20 cellular contexts compared by ENCODE assay signal in the genomic region with DNA sequence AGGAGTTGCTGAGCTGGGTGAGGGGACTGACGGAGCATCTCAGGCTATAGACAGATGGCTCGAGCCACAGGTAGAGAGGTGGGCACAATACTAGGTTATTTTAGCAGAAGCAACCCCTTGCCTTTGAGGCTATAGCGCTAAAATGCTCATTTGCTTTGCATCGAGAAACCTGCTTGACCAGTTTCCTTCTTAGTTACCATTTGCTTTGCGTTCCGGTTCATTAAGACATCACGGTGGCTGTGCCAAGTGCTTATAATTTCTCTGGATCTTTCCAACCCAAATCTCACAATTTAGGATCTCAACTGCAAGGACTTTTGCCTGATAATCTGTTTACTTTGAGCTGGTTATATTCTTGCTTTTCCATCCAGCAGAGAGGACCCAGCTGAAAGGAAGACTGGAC. TPM values are rescaled to one million over a fixed set of nuclear protein-coding genes. Genes with fewer than 3 reads are reported as not detected.
DNase-seq lines count a peak whose midpoint lies in the region; ATAC-seq and TF ChIP-seq lines count a peak whose summit lies in the region.
"Had no signal": no experiment of that assay in that cellular context is flagged by ENCODE, and none has a peak within 500 bp of the region (broad histone marks: within the 10 kb centered on the region; RNA-seq: fewer than 3 reads in every experiment).

No MANE protein-coding gene starts in this region.

- H3K9me3 ChIP-seq in body of pancreas (no peaks in the 10 kb centered on the region), transverse colon (no peaks in the 10 kb centered on the region)
- H3K9me3 ChIP-seq: BLaER1, mucosa of descending colon, Peyer's patch, SJCRH30 had no signal

- TF ChIP-seq POLR2A in body of pancreas (IDR thresholded peaks at IDR 0.05): no peak
- TF ChIP-seq POLR2A in transverse colon (IDR thresholded peaks at IDR 0.05): no peak

- no peak for TF ChIP-seq EP300 in transverse colon (IDR thresholded peaks at IDR 0.05; ENCODE audit: low read depth)

- H3K27ac ChIP-seq in body of pancreas (peak overlapping the region in 3 of 4 donors; percentile 25 to 37 (median 31)), transverse colon (peak overlapping the region; percentile 28 to 89 (median 54))
- H3K27ac ChIP-seq: BLaER1, hepatocyte, SJCRH30 had no signal

- H3K4me3 ChIP-seq in body of pancreas (no peak overlapping the region), transverse colon (no peak overlapping the region)
- H3K4me3 ChIP-seq: BLaER1, hepatocyte, mucosa of descending colon, Peyer's patch, SJCRH30 had no signal

- H3K27me3 ChIP-seq in body of pancreas (no peaks in the 10 kb centered on the region), transverse colon (no peaks in the 10 kb centered on the region)
- H3K27me3 ChIP-seq: hepatocyte, Peyer's patch, SJCRH30 had no signal

- DNase-seq in NCI-H2196 (lab: John Stamatoyannopoulos, UW; ENCODE audit: unreplicated experiment) (peak; percentile 46), NCI-H2196 treated with DMSO at 0.1 percent for 48 hours (lab: John Stamatoyannopoulos, UW; ENCODE audit: unreplicated experiment) (no peak), NCI-H345 (lab: John Stamatoyannopoulos, UW) (peak; percentile 74), body of pancreas (no peak), transverse colon (no peak), C1 segment of cervical spinal cord (lab: John Stamatoyannopoulos, UW) (no peak)
- no peak for DNase-seq in activated naive CD4-positive, alpha-beta T cell (lab: John Stamatoyannopoulos, UW)
- no peak for DNase-seq in activated T-cell treated with anti-CD3 and anti-CD28 coated beads, Interleukin-2, amount 50 U/mL, for 48 hours
- DNase-seq: activated CD4-positive, alpha-beta T cell treated with anti-CD3 and anti-CD28 coated beads for 48 hours; activated naive CD8-positive, alpha-beta T cell treated with anti-CD3 and anti-CD28 coated beads for 36 hours; erythroblast; mucosa of descending colon; NCI-H2171 treated with DMSO at 0.1 percent for 48 hours; NK-92 treated with Interleukin-12 subunit alpha and Interleukin-12 subunit beta, amount 100 ng/mL, for 24 hours; Peyer's patch; posterior cingulate gyrus; SJCRH30; T-helper 1 cell had no signal

- H3K4me1 ChIP-seq in body of pancreas (peaks cover 42% of the 10 kb centered on the region), transverse colon (peaks cover 7 to 35% (median 20%) of the 10 kb centered on the region in 4 donors)
- H3K4me1 ChIP-seq: SJCRH30 had no signal

- ATAC-seq in body of pancreas: no peak
- ATAC-seq: mucosa of descending colon had no signal

- in situ Hi-C loops in transverse colon (cut with MboI; ENCODE audit: low pct_ligation_motif_present in 1 of 4, low pct_unique_long_range_greater_than_20kb in 1 of 4, low sequenced_read_pairs in 3 of 4): no loop called here

- H3K36me3 ChIP-seq in body of pancreas (replicated peaks in 1 of 2; ENCODE audit: insufficient read depth in 1 of 2, low read depth in 2 of 2) (no peaks in the 10 kb centered on the region), transverse colon (no peaks in the 10 kb centered on the region)
- H3K36me3 ChIP-seq: Peyer's patch had no signal

- 28 to 29% methylated on average over 7 of the region's 7 CpGs for WGBS in body of pancreas, 2 donors
- WGBS in transverse colon (ENCODE audit: low coverage in 1 of 2), 2 donors: 56% methylated on average over 7 of the region's 7 CpGs; no CpG with 5 or more reads in 1 of the 2 donors

- intact Hi-C loops in body of pancreas (cut with DNase I): no loop called here
- intact Hi-C loops in transverse colon (cut with DNase I; ENCODE audit: low total_unique reads): no loop called here

- no peak for TF ChIP-seq CTCF in body of pancreas (IDR thresholded peaks at IDR 0.05)
- no peak for TF ChIP-seq CTCF in transverse colon (IDR thresholded peaks at IDR 0.05)

RNA-seq across cellular contexts. Expression of a gene that starts 40.8 kb away (rescaled TPM):
- total RNA-seq in body of pancreas (10 to 100 TPM; 26.0 to 26.7 TPM), transverse colon (10 to 100 TPM; 31.8 to 59.4 (median 54.8) TPM)

Comparison
In these comparisons a context has a peak if more than half of its experiments do, and no peak if none do; other contexts are left out.
1. DNase-seq: peak in NCI-H2196 (single experiment) and NCI-H345 (single experiment); none in NCI-H2196 treated with DMSO at 0.1 percent for 48 hours (single experiment), body of pancreas (0 of 4), transverse colon (single experiment), activated naive CD4-positive, alpha-beta T cell (0 of 4), activated T-cell treated with anti-CD3 and anti-CD28 coated beads, Interleukin-2, amount 50 U/mL, for 48 hours (0 of 2) and C1 segment of cervical spinal cord (0 of 14).